ENCODE assay signal across 12 cellular contexts in genomic region chr1:23191199-23191598, GRCh38. TPM values are rescaled to one million over a fixed set of nuclear protein-coding genes. Genes with fewer than 3 reads are reported as not detected.
"Had no signal": no experiment of that assay in that cellular context is flagged by ENCODE, and none has a peak within 500 bp of the region (broad histone marks: within the 10 kb centered on the region; RNA-seq: fewer than 3 reads in every experiment).

No MANE protein-coding gene starts in this region.

- H3K4me3 Mint-ChIP-seq: GM23338, H9, HFFc6 had no signal

- H3K27ac Mint-ChIP-seq: GM23338, H9, HFFc6 had no signal

- H3K9me3 Mint-ChIP-seq: GM23338, H9, HFFc6 had no signal

- H3K27ac ChIP-seq: GM23248 had no signal

- H3K36me3 ChIP-seq: HAP-1 had no signal

- H3K4me3 ChIP-seq: GM23248, GM23338, HAP-1 had no signal

- H3K9me3 ChIP-seq: HAP-1 had no signal

- DNase-seq: GM23248, GOT3, H7, H9, HCEC 1CT, HFFc6 had no signal

- H3K4me1 Mint-ChIP-seq: GM23338 had no signal

- H3K4me2 ChIP-seq: GM23338 had no signal

- H2AFZ ChIP-seq: GM23248, GM23338 had no signal

- ATAC-seq: GM23338, HCT116 had no signal

- H3K9ac ChIP-seq: GM23248 had no signal

- H3K4me1 ChIP-seq: HAP-1 had no signal

- FAIRE-seq: H1, H54 had no signal

RNA-seq across cellular contexts. Expression of gene HTR1D, which starts 26.1 kb away (rescaled TPM):
- total RNA-seq: GM23248, H4 had no signal
- polyA plus RNA-seq: GM23248 had no signal
